1 cellular context compared by ENCODE assay signal in genomic region chr12:65824314-65824563, GRCh38.
TF ChIP-seq lines count a peak whose summit lies in the region.

Gene HMGA2 (plus strand): TSS chr12:65824483. CDS start chr12:65825271, 788 bp downstream.

TF ChIP-seq in H1, 55 proteins besides CTCF, POLR2A, EP300 and RAD21 (continued from another document):
- TF ChIP-seq SAP30 (IDR thresholded peaks at IDR 0.05; ENCODE audit: insufficient read depth, insufficient replicate concordance, low read length): no peak
- no peak for TF ChIP-seq CHD1 (IDR thresholded peaks at IDR 0.05; ENCODE audit: low read depth, low read length)
- 0 out of 2 replicates have a peak, but pooled peaks have one; percentile 32 for TF ChIP-seq SUZ12 (IDR thresholded peaks at IDR 0.05; ENCODE audit: low read length)
- no peak for TF ChIP-seq KDM1A (IDR thresholded peaks at IDR 0.05; ENCODE audit: borderline replicate concordance, low read length)
- no peak for TF ChIP-seq RFX5 (IDR thresholded peaks at IDR 0.05; ENCODE audit: borderline replicate concordance, low read depth, low read length)
- TF ChIP-seq RBBP5 (IDR thresholded peaks at IDR 0.05; ENCODE audit: borderline replicate concordance, low read depth, low read length): 0 out of 2 replicates have a peak, but pooled peaks have one; percentile 22
- TF ChIP-seq ASH2L (IDR thresholded peaks at IDR 0.05; ENCODE audit: low read length): no peak
- no peak for TF ChIP-seq POU5F1 (IDR thresholded peaks at IDR 0.05; ENCODE audit: low read depth, low read length)
- TF ChIP-seq EGR1 (IDR thresholded peaks at IDR 0.05; ENCODE audit: borderline replicate concordance, low read depth, low read length): 0 out of 2 replicates have a peak, but pooled peaks have one; percentile 46
